ENCODE assay signal across 8 cellular contexts in the genomic region with DNA sequence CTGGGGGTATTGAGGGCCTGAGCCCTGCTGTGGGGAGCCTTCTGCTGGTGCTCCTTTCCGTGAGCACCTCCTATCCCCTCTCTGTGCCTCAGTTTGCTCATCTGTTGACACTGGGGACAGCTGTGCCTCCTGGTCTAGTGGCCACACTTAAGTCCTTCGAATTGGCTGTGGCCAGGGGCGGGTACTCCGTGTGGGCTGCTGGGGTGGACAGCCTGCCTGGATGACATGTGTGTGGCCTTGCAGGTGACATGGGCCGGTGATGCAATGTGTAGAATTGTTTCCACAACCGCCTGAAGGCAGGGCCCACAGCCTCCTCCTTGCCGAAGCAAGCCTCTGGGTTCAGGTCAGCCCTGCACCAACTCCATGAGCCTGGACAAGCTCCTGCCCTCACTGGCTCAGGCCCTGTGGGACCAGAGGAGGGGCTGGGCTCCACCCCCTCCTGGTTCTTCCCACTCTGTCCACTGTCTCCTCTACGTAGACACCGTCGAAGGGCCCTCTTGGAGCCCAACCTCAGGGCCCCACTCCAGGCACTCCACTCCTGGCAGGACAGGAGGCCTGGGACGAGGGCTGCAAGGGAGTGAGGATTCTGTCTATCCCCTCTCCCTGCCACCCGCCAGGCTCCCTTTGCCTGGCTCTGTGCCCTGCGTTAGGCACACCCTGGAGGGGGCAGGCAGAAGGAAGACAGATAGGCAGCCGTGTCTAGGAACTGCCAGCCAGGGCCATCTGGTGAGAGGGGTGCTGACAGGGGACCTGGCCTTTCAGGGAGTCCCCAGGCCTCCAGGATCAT. TPM values are rescaled to one million over a fixed set of nuclear protein-coding genes. Genes with fewer than 3 reads are reported as not detected.
A peak's percentile ranks its signal among the peaks of the same experiment; 100 is the strongest.
DNase-seq lines count a peak whose midpoint lies in the region; ATAC-seq and TF ChIP-seq lines count a peak whose summit lies in the region.

No MANE protein-coding gene starts in this region.

- 43 to 100% methylated on average over 2 to 14 of the region's 14 CpGs for WGBS in testis, 2 donors

- peak; percentile 5 for DNase-seq in DMS 273 treated with DMSO at 0.1 percent for 48 hours (lab: John Stamatoyannopoulos, UW)
- peak; percentile 61 for DNase-seq in NCI-H1694 treated with DMSO at 0.1 percent for 48 hours (lab: John Stamatoyannopoulos, UW)
- peak; percentile 41 for DNase-seq in astrocyte of the spinal cord (ENCODE audit: low read depth, low spot score)
- no peak for DNase-seq in testis
- no peak for DNase-seq in NCI-H187 treated with DMSO at 0.1 percent for 48 hours (lab: John Stamatoyannopoulos, UW)
- DNase-seq in NK-92 treated with Interleukin-12 subunit alpha and Interleukin-12 subunit beta, amount 100 ng/mL, for 24 hours (lab: John Stamatoyannopoulos, UW) = no peak

- no peak for TF ChIP-seq POLR2A in testis (IDR thresholded peaks at IDR 0.05)

- intact Hi-C loops in testis (cut with DNase I; ENCODE audit: low total_unique reads) = no loop called here

- H3K27ac ChIP-seq in layer of hippocampus (ENCODE audit: low read depth, low read length) (peak overlapping the region; percentile 58), testis (peak overlapping the region; percentile 62 to 80)

- H3K4me1 ChIP-seq in testis = peaks cover 68% of the 10 kb centered on the region

- H3K27me3 ChIP-seq in layer of hippocampus (ENCODE audit: control insufficient read depth, insufficient read depth, low read length) (no peaks in the 10 kb centered on the region), testis (no peaks in the 10 kb centered on the region)

- TF ChIP-seq CTCF in astrocyte of the spinal cord (IDR thresholded peaks at IDR 0.05; ENCODE audit: low read depth, low read length) = no peak
- TF ChIP-seq CTCF in testis (IDR thresholded peaks at IDR 0.05) = no peak

- in situ Hi-C loops in astrocyte of the spinal cord (cut with HindIII; ENCODE audit: low sequenced_read_pairs) = no loop called here

- H3K4me3 ChIP-seq in astrocyte of the spinal cord (ENCODE audit: low read depth, low read length) (peak overlapping the region; percentile 69), testis (peak overlapping the region; percentile 63 to 78)

- no peak for ATAC-seq in HG03520 (IDR thresholded peaks at IDR 0.05; ENCODE audit: unreplicated experiment)

- H3K36me3 ChIP-seq in testis (ENCODE audit: low read depth, missing control alignments) = no peaks in the 10 kb centered on the region

- no peaks in the 10 kb centered on the region for H3K9me3 ChIP-seq in testis

RNA-seq across cellular contexts. Expression of a gene that starts 1.2 kb away (rescaled TPM):
- total RNA-seq in testis = 10 to 100 TPM; 45.0 to 47.3 TPM
- 26.6 TPM for polyA plus RNA-seq in testis (ENCODE audit: insufficient read depth, low read depth, low replicate concordance)

RNA-seq across cellular contexts. Expression of a gene that starts 38.0 kb away (rescaled TPM):
- total RNA-seq in testis = 100 to 1,000 TPM in 1 of 2 donors, 10 to 100 TPM in 1; 99.7 to 108 TPM
- polyA plus RNA-seq in testis (ENCODE audit: insufficient read depth, low read depth, low replicate concordance) = 35.1 TPM

RNA-seq across cellular contexts. Expression of a gene that starts 49.5 kb away (rescaled TPM):
- total RNA-seq in testis = 100 to 1,000 TPM; 318 to 355 TPM
- 233 TPM for polyA plus RNA-seq in testis (ENCODE audit: insufficient read depth, low read depth, low replicate concordance)

Comparison
In these comparisons a context has a peak if more than half of its experiments do, and no peak if none do; other contexts are left out.
1. DNase-seq: peak in DMS 273 treated with DMSO at 0.1 percent for 48 hours (single experiment), NCI-H1694 treated with DMSO at 0.1 percent for 48 hours (single experiment) and astrocyte of the spinal cord (single experiment); none in testis (single experiment), NCI-H187 treated with DMSO at 0.1 percent for 48 hours (single experiment) and NK-92 treated with Interleukin-12 subunit alpha and Interleukin-12 subunit beta, amount 100 ng/mL, for 24 hours (single experiment).